8 cellular contexts compared by ENCODE assay signal in the genomic region with DNA sequence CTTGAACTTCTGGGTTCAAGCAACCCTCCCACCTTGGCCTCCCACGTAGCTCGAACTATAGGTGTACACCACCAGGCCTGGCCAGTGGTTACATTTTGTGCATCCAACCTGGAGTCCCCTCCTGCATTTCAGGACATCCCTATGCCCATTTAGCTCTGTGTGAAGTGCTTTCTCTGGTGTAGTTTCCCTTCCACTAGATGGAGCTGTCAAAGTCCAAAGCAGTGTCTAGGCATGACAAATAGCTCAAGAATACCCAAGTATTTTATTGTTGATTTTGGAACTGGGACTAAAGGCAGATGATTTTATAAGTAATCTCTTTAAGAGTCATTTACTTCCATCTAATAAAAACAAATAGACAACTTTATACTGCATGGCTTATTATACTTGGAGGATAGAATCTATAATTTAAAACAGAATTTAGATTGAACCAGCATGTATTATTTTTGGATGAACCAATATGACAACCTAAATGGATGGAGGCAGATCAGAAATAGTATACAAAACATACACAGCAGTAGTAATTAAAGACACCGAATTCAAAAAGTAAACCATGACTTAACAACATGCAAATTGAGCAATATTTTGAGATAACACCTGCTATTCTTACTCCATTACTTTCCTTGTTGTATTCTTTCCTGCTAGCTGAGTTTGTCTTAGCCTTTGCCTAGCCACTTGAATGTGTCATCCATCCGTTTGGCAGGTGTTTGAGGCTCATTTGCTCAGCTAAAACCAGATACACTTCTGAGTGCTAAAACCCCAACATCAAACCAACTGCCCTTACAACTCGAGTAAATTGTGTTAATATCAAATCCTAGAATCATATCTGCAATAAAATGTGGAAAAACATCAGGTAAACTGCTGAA. TPM values are rescaled to one million over a fixed set of nuclear protein-coding genes. Genes with fewer than 3 reads are reported as not detected.
DNase-seq lines count a peak whose midpoint lies in the region; ATAC-seq, FAIRE-seq and TF ChIP-seq lines count a peak whose summit lies in the region.

No MANE protein-coding gene starts in this region.

- dilution Hi-C loops in keratinocyte (cut with MboI; ENCODE audit: extremely low pct_ligation_motif_present, low sequenced_read_pairs): no loop called here

- intact Hi-C loops in activated naive CD4-positive, alpha-beta T cell treated with anti-CD3 and anti-CD28 coated beads for 36 hours (cut with micrococcal nuclease): loop anchor here (1.0 kb wide), 1 partner anchor 182 kb away; no protein-coding TSS in a partner anchor
- intact Hi-C loops in activated CD8-positive, alpha-beta T cell treated with anti-CD3 and anti-CD28 coated beads for 36 hours (cut with micrococcal nuclease): no loop called here

- no peaks in the 10 kb centered on the region for H3K9me1 ChIP-seq in keratinocyte (ENCODE audit: control insufficient read depth, extremely low read depth, insufficient read depth, low read length)

- peak; percentile 13 for DNase-seq in activated naive CD4-positive, alpha-beta T cell treated with anti-CD3 and anti-CD28 coated beads for 36 hours
- no peak for DNase-seq in activated naive CD4-positive, alpha-beta T cell (lab: John Stamatoyannopoulos, UW)
- DNase-seq in activated CD8-positive, alpha-beta T cell treated with anti-CD3 and anti-CD28 coated beads for 36 hours: no peak
- DNase-seq in keratinocyte (ENCODE audit: low read depth, low spot score): no peak

- no peaks in the 10 kb centered on the region for H3K9me3 ChIP-seq in keratinocyte (ENCODE audit: control insufficient read depth, low read depth, low read length)

- no peak overlapping the region for H3K4me3 ChIP-seq in keratinocyte (ENCODE audit: control insufficient read depth in 2 of 3, extremely low read depth in 1 of 3, insufficient read depth in 2 of 3, low read depth in 1 of 3, low read length in 3 of 3)

- no peaks in the 10 kb centered on the region for H3K4me1 ChIP-seq in keratinocyte (ENCODE audit: control insufficient read depth, extremely low read depth, insufficient read depth, low read length)

- no peak overlapping the region for H3K27ac ChIP-seq in keratinocyte (ENCODE audit: control insufficient read depth, insufficient read depth, low read length)

- H3K36me3 ChIP-seq in keratinocyte (ENCODE audit: control insufficient read depth in 2 of 2, extremely low read depth in 1 of 2, insufficient read depth in 2 of 2, low read length in 2 of 2): peaks cover 19% of the 10 kb centered on the region in 2 experiments

- H3K4me3 Mint-ChIP-seq in activated naive CD4-positive, alpha-beta T cell treated with anti-CD3 and anti-CD28 coated beads for 36 hours: no peak overlapping the region
- no peak overlapping the region for H3K4me3 Mint-ChIP-seq in IgD-negative memory B cell
- H3K4me3 Mint-ChIP-seq in activated CD8-positive, alpha-beta T cell treated with anti-CD3 and anti-CD28 coated beads for 36 hours: no peak overlapping the region

- TF ChIP-seq CTCF in activated CD8-positive, alpha-beta T cell treated with anti-CD3 and anti-CD28 coated beads for 36 hours (IDR thresholded peaks at IDR 0.05): peak; percentile 46
- TF ChIP-seq CTCF in keratinocyte (optimal IDR thresholded peaks at IDR 0.05 in 1 of 3, IDR thresholded peaks at IDR 0.05 in 1 of 3, conservative IDR thresholded peaks at IDR 0.05 in 1 of 3; ENCODE audit: extremely low read depth in 1 of 3, insufficient read depth in 2 of 3, low read length in 3 of 3): peak; percentile 40 to 52 (median 50)

- peaks cover 8% of the 10 kb centered on the region for H3K36me3 Mint-ChIP-seq in activated naive CD4-positive, alpha-beta T cell treated with anti-CD3 and anti-CD28 coated beads for 36 hours (ENCODE audit: low read depth)
- H3K36me3 Mint-ChIP-seq in IgD-negative memory B cell: peaks cover 1% of the 10 kb centered on the region
- H3K36me3 Mint-ChIP-seq in activated CD8-positive, alpha-beta T cell treated with anti-CD3 and anti-CD28 coated beads for 36 hours (ENCODE audit: low read depth): peaks cover 28% of the 10 kb centered on the region

- H3K9me3 Mint-ChIP-seq in activated naive CD4-positive, alpha-beta T cell treated with anti-CD3 and anti-CD28 coated beads for 36 hours: no peaks in the 10 kb centered on the region
- H3K9me3 Mint-ChIP-seq in IgD-negative memory B cell: no peaks in the 10 kb centered on the region
- H3K9me3 Mint-ChIP-seq in activated CD8-positive, alpha-beta T cell treated with anti-CD3 and anti-CD28 coated beads for 36 hours: no peaks in the 10 kb centered on the region

- H3K27me3 Mint-ChIP-seq in activated naive CD4-positive, alpha-beta T cell treated with anti-CD3 and anti-CD28 coated beads for 36 hours (ENCODE audit: low read depth): no peaks in the 10 kb centered on the region
- H3K27me3 Mint-ChIP-seq in IgD-negative memory B cell: no peaks in the 10 kb centered on the region
- no peaks in the 10 kb centered on the region for H3K27me3 Mint-ChIP-seq in activated CD8-positive, alpha-beta T cell treated with anti-CD3 and anti-CD28 coated beads for 36 hours

- H2AFZ ChIP-seq in keratinocyte (ENCODE audit: control insufficient read depth, low read length): no peak overlapping the region

- H3K27me3 ChIP-seq in keratinocyte (ENCODE audit: control insufficient read depth, extremely low read depth, insufficient read depth, low read length): no peaks in the 10 kb centered on the region

- H3K9ac ChIP-seq in keratinocyte (ENCODE audit: control insufficient read depth, extremely low read depth, insufficient read depth, low read length): no peak overlapping the region

- CTCF ChIA-PET in activated naive CD4-positive, alpha-beta T cell treated with anti-CD3 and anti-CD28 coated beads for 36 hours (lab: Charles Lee): interaction anchor here (0.6 to 1.9 kb wide), 17 partner anchors 8 to 1156 kb away, joined by 3 to 6 read pairs (median 4); no protein-coding TSS in a partner anchor
- CTCF ChIA-PET in activated CD8-positive, alpha-beta T cell treated with anti-CD3 and anti-CD28 coated beads for 36 hours (lab: Charles Lee): interaction anchor here (0.7 to 2.2 kb wide), 18 partner anchors 9 to 184 kb away, joined by 3 to 12 read pairs (median 4); no protein-coding TSS in a partner anchor

- POLR2A ChIA-PET in activated CD8-positive, alpha-beta T cell treated with anti-CD3 and anti-CD28 coated beads for 36 hours (lab: Charles Lee): interaction anchor here (0.9 to 2.7 kb wide), 2 partner anchors 21 to 179 kb away, joined by 3 to 6 read pairs; no protein-coding TSS in a partner anchor

- H4K20me1 ChIP-seq in keratinocyte (ENCODE audit: control insufficient read depth, extremely low read depth, insufficient read depth, low read length): no peaks in the 10 kb centered on the region

- H3K4me2 ChIP-seq in keratinocyte (ENCODE audit: control insufficient read depth, extremely low read depth, insufficient read depth, low read depth, low read length): no peak overlapping the region

- H3K4me1 Mint-ChIP-seq in activated naive CD4-positive, alpha-beta T cell treated with anti-CD3 and anti-CD28 coated beads for 36 hours (ENCODE audit: low read depth): no peaks in the 10 kb centered on the region
- H3K4me1 Mint-ChIP-seq in IgD-negative memory B cell: peaks cover 15 to 21% (median 16%) of the 10 kb centered on the region in 3 donors
- no peaks in the 10 kb centered on the region for H3K4me1 Mint-ChIP-seq in activated CD8-positive, alpha-beta T cell treated with anti-CD3 and anti-CD28 coated beads for 36 hours (ENCODE audit: low read depth)

- ATAC-seq in activated CD8-positive, alpha-beta T cell treated with anti-CD3 and anti-CD28 coated beads for 36 hours: peak; percentile 74
- no peak for ATAC-seq in HG02642 (IDR thresholded peaks at IDR 0.05; ENCODE audit: poor library complexity, unreplicated experiment)
- no peak for ATAC-seq in HG03469 (IDR thresholded peaks at IDR 0.05; ENCODE audit: unreplicated experiment)
- ATAC-seq in GM19467 (IDR thresholded peaks at IDR 0.05; ENCODE audit: unreplicated experiment): no peak

- H3K79me2 ChIP-seq in keratinocyte (ENCODE audit: control insufficient read depth, insufficient read depth, low read length): no peaks in the 10 kb centered on the region

- H3K27ac Mint-ChIP-seq in activated naive CD4-positive, alpha-beta T cell treated with anti-CD3 and anti-CD28 coated beads for 36 hours: no peak overlapping the region
- H3K27ac Mint-ChIP-seq in IgD-negative memory B cell: peak overlapping the region in 2 of 3 donors; percentile 3 to 39
- H3K27ac Mint-ChIP-seq in activated CD8-positive, alpha-beta T cell treated with anti-CD3 and anti-CD28 coated beads for 36 hours: peak overlapping the region; percentile 53

- FAIRE-seq in keratinocyte (lab: Jason Lieb, UNC): peak; percentile 56

RNA-seq across cellular contexts. Expression of gene EIF4ENIF1, which starts 37.7 kb away (rescaled TPM):
- 10 to 100 TPM; 28.1 to 29.0 TPM for total RNA-seq in activated naive CD4-positive, alpha-beta T cell treated with anti-CD3 and anti-CD28 coated beads for 36 hours
- polyA plus RNA-seq in IgD-negative memory B cell (21.7 TPM), keratinocyte (9.9 to 16.4 TPM (median 14.4 TPM) in 3 replicates)
- total RNA-seq in activated CD8-positive, alpha-beta T cell treated with anti-CD3 and anti-CD28 coated beads for 36 hours: 10 to 100 TPM; 50.3 to 50.5 TPM
- polyA plus RNA-seq in keratinocyte (2011; ENCODE audit: low read depth): 11.5 TPM
- 11.5 and 13.0 TPM in 2 replicates for polyA plus RNA-seq in keratinocyte (2011; cell fraction: cytosol; rRNA removed)
- 30.2 and 34.7 TPM in 2 replicates for polyA plus RNA-seq in keratinocyte (2011; cell fraction: nucleus; rRNA removed)
- 13.2 and 17.1 TPM in 2 replicates for polyA plus RNA-seq in keratinocyte (2012; ENCODE audit: low replicate concordance)
- 13.2 to 21.5 TPM (median 18.1 TPM) in 3 replicates for polyA minus RNA-seq in keratinocyte
- 9.2 TPM for polyA minus RNA-seq in keratinocyte (2011; cell fraction: cytosol; rRNA and poly(A)+ RNA removed)
- polyA minus RNA-seq in keratinocyte (2011; cell fraction: nucleus; rRNA and poly(A)+ RNA removed): 13.9 and 20.4 TPM in 2 replicates

RNA-seq across cellular contexts. Expression of gene SFI1, which starts 44.4 kb away (rescaled TPM):
- total RNA-seq in activated naive CD4-positive, alpha-beta T cell treated with anti-CD3 and anti-CD28 coated beads for 36 hours: 100 to 1,000 TPM; 147 to 155 TPM
- 15.5 TPM for polyA plus RNA-seq in IgD-negative memory B cell
- total RNA-seq in activated CD8-positive, alpha-beta T cell treated with anti-CD3 and anti-CD28 coated beads for 36 hours: 100 to 1,000 TPM; 273 to 274 TPM
- 6.6 to 12.0 TPM (median 10.7 TPM) in 3 replicates for polyA plus RNA-seq in keratinocyte
- 7.3 TPM for polyA plus RNA-seq in keratinocyte (2011; ENCODE audit: low read depth)
- polyA plus RNA-seq in keratinocyte (2011; cell fraction: cytosol; rRNA removed): 2.5 and 2.7 TPM in 2 replicates
- polyA plus RNA-seq in keratinocyte (2011; cell fraction: nucleus; rRNA removed): 58.3 and 59.4 TPM in 2 replicates
- polyA plus RNA-seq in keratinocyte (2012; ENCODE audit: low replicate concordance): 5.8 and 9.0 TPM in 2 replicates
- 11.3 to 27.6 TPM (median 26.5 TPM) in 3 replicates for polyA minus RNA-seq in keratinocyte
- polyA minus RNA-seq in keratinocyte (2011; cell fraction: cytosol; rRNA and poly(A)+ RNA removed): 8.8 TPM
- polyA minus RNA-seq in keratinocyte (2011; cell fraction: nucleus; rRNA and poly(A)+ RNA removed): 22.3 and 30.6 TPM in 2 replicates

RNA-seq across cellular contexts. Expression of gene DRG1, which starts 52.5 kb away (rescaled TPM):
- 10 to 100 TPM; 77.1 to 78.7 TPM for total RNA-seq in activated naive CD4-positive, alpha-beta T cell treated with anti-CD3 and anti-CD28 coated beads for 36 hours
- polyA plus RNA-seq in IgD-negative memory B cell: 88.7 TPM
- total RNA-seq in activated CD8-positive, alpha-beta T cell treated with anti-CD3 and anti-CD28 coated beads for 36 hours: 100 to 1,000 TPM; 118 to 130 TPM
- polyA plus RNA-seq in keratinocyte: 60.6 to 87.4 TPM (median 86.9 TPM) in 3 replicates
- 71.9 TPM for polyA plus RNA-seq in keratinocyte (2011; ENCODE audit: low read depth)
- polyA plus RNA-seq in keratinocyte (2011; cell fraction: cytosol; rRNA removed): 60.7 and 93.9 TPM in 2 replicates
- polyA plus RNA-seq in keratinocyte (2011; cell fraction: nucleus; rRNA removed): 49.8 and 54.5 TPM in 2 replicates
- 48.1 and 59.2 TPM in 2 replicates for polyA plus RNA-seq in keratinocyte (2012; ENCODE audit: low replicate concordance)
- 22.6 to 94.3 TPM (median 70.4 TPM) in 3 replicates for polyA minus RNA-seq in keratinocyte
- polyA minus RNA-seq in keratinocyte (2011; cell fraction: cytosol; rRNA and poly(A)+ RNA removed): 47.8 TPM
- polyA minus RNA-seq in keratinocyte (2011; cell fraction: nucleus; rRNA and poly(A)+ RNA removed): 15.4 and 28.5 TPM in 2 replicates
